In the genomic region with DNA sequence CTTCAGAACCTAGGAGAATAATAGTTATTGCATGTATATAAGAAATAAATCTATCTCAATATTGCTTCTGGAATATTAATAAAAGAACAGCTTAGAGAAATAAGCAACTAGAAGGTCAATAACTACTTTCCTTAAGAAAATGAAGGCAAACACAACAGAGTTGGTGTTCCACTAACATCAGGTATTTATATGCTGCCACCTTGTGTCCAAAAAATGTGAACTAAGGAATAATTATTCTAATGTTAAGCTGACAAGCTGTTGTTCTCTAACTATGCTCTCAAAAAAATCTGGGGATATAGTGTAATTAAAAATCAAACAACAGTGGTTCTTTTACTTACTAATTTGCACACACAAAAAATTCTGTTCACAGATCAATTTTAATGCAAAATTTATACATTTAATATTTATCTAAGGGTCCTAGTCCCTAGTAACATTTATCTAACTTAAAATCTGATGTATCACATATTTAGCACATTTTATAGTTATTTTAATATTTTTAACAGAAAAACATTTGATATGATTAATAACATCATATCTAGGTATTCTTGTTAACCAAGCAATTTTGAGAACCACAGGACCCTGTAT, we compare ENCODE assay signal across 8 cellular contexts. TPM values are rescaled to one million over a fixed set of nuclear protein-coding genes. Genes with fewer than 3 reads are reported as not detected.
DNase-seq lines count a peak whose midpoint lies in the region; ATAC-seq and TF ChIP-seq lines count a peak whose summit lies in the region.

No MANE protein-coding gene starts in this region.

- H3K4me1 ChIP-seq in cardiac muscle cell (ENCODE audit: low read depth): no peaks in the 10 kb centered on the region

- peak overlapping the region; percentile 31 for H3K27ac Mint-ChIP-seq in MCF 10A (ENCODE audit: low read depth, unreplicated experiment)
- no peak overlapping the region for H3K27ac Mint-ChIP-seq in activated CD4-positive, alpha-beta memory T cell treated with anti-CD3 and anti-CD28 coated beads, Interleukin-2, amount 10 ng/mL, durations not matched to agents 7 days and 5 days

- H3K27me3 Mint-ChIP-seq in MCF 10A (ENCODE audit: insufficient read depth, unreplicated experiment): no peaks in the 10 kb centered on the region
- no peaks in the 10 kb centered on the region for H3K27me3 Mint-ChIP-seq in activated CD4-positive, alpha-beta memory T cell treated with anti-CD3 and anti-CD28 coated beads, Interleukin-2, amount 10 ng/mL, durations not matched to agents 7 days and 5 days

- H3K4me3 Mint-ChIP-seq in MCF 10A (ENCODE audit: unreplicated experiment): no peak overlapping the region
- H3K4me3 Mint-ChIP-seq in activated CD4-positive, alpha-beta memory T cell treated with anti-CD3 and anti-CD28 coated beads, Interleukin-2, amount 10 ng/mL, durations not matched to agents 7 days and 5 days: no peak overlapping the region

- peak; percentile 66 to 82 for DNase-seq in cardiac muscle cell (ENCODE audit: low read depth in 1 of 2, low spot score in 1 of 2)
- no peak for DNase-seq in cardiac septum (ENCODE audit: low spot score)
- peak; percentile 49 for DNase-seq in NCI-H345 treated with DMSO at 0.1 percent for 48 hours (lab: John Stamatoyannopoulos, UW; ENCODE audit: unreplicated experiment)
- DNase-seq in MCF 10A (ENCODE audit: unreplicated experiment): peak; percentile 76
- peak; percentile 77 for DNase-seq in left kidney (ENCODE audit: low read depth, low spot score)
- DNase-seq in activated CD4-positive, CD25-positive, alpha-beta regulatory T cell (lab: John Stamatoyannopoulos, UW): no peak
- DNase-seq in activated CD4-positive, alpha-beta memory T cell treated with anti-CD3 and anti-CD28 coated beads, Interleukin-2, amount 10 ng/mL, durations not matched to agents 7 days and 5 days: no peak

- no TSS peak for BruUV-seq in MCF 10A (replicated peaks; lab: Mats Ljungman, UMichigan)

- no peaks in the 10 kb centered on the region for H3K9me3 Mint-ChIP-seq in MCF 10A (ENCODE audit: unreplicated experiment)
- H3K9me3 Mint-ChIP-seq in activated CD4-positive, alpha-beta memory T cell treated with anti-CD3 and anti-CD28 coated beads, Interleukin-2, amount 10 ng/mL, durations not matched to agents 7 days and 5 days: no peaks in the 10 kb centered on the region

- POLR2A ChIA-PET in MCF 10A (lab: Yijun Ruan, JAX): interaction anchor here (0.7 to 9.9 kb wide), 9 partner anchors 18 to 546 kb away, joined by 3 to 204 read pairs (median 5); a partner anchor contains a TSS
- POLR2A ChIA-PET in activated CD4-positive, alpha-beta memory T cell treated with anti-CD3 and anti-CD28 coated beads, Interleukin-2, amount 10 ng/mL, durations not matched to agents 7 days and 5 days (lab: Charles Lee): no interaction called here

- ATAC-seq in HG02938 (IDR thresholded peaks at IDR 0.05; ENCODE audit: unreplicated experiment): peak; percentile 71

- peaks cover 27% of the 10 kb centered on the region for H3K36me3 Mint-ChIP-seq in MCF 10A (ENCODE audit: insufficient read depth, unreplicated experiment)
- peaks cover 11% of the 10 kb centered on the region for H3K36me3 Mint-ChIP-seq in activated CD4-positive, alpha-beta memory T cell treated with anti-CD3 and anti-CD28 coated beads, Interleukin-2, amount 10 ng/mL, durations not matched to agents 7 days and 5 days (ENCODE audit: low read depth)

- peaks cover 8% of the 10 kb centered on the region for H3K36me3 ChIP-seq in cardiac muscle cell

- CTCF ChIA-PET in MCF 10A (lab: Yijun Ruan, JAX): interaction anchor here (0.6 to 5.5 kb wide), 39 partner anchors 8 to 546 kb away, joined by 3 to 226 read pairs (median 4); a partner anchor contains a TSS
- CTCF ChIA-PET in activated CD4-positive, alpha-beta memory T cell treated with anti-CD3 and anti-CD28 coated beads, Interleukin-2, amount 10 ng/mL, durations not matched to agents 7 days and 5 days (lab: Charles Lee): interaction anchor here (0.5 to 5.3 kb wide), 11 partner anchors 10 to 545 kb away, joined by 3 to 74 read pairs (median 4); a partner anchor contains a TSS

- H3K4me1 Mint-ChIP-seq in MCF 10A (ENCODE audit: insufficient read depth, unreplicated experiment): no peaks in the 10 kb centered on the region
- H3K4me1 Mint-ChIP-seq in activated CD4-positive, alpha-beta memory T cell treated with anti-CD3 and anti-CD28 coated beads, Interleukin-2, amount 10 ng/mL, durations not matched to agents 7 days and 5 days: no peaks in the 10 kb centered on the region

- TF ChIP-seq CTCF in cardiac muscle cell (IDR thresholded peaks at IDR 0.05; ENCODE audit: low read depth, low read length) (peak; percentile 42), MCF 10A (IDR thresholded peaks at IDR 0.05; ENCODE audit: unreplicated experiment) (peak; percentile 59)

- no peaks in the 10 kb centered on the region for H3K9me3 ChIP-seq in cardiac muscle cell (ENCODE audit: low read depth)

- H3K4me3 ChIP-seq in cardiac muscle cell: no peak overlapping the region

- intact Hi-C loops in cardiac septum (cut with DNase I) (loop anchor here (5.0 to 10.0 kb wide), 2 partner anchors 212 to 415 kb away; a partner anchor contains a TSS), MCF 10A (cut with micrococcal nuclease) (loop anchor here (1.0 to 5.0 kb wide), 4 partner anchors 112 to 542 kb away; no protein-coding TSS in a partner anchor)

- no peaks in the 10 kb centered on the region for H3K27me3 ChIP-seq in cardiac muscle cell

- no peak overlapping the region for H3K27ac ChIP-seq in cardiac muscle cell

RNA-seq across cellular contexts. Expression of a gene that starts 39.6 kb away (rescaled TPM):
- total RNA-seq in cardiac muscle cell (17.5 and 34.4 TPM in 2 replicates), cardiac septum (26.4 TPM), MCF 10A (2022) (79.2 and 94.4 TPM in 2 replicates)
- polyA plus RNA-seq in cardiac muscle cell: 42.5 and 49.6 TPM in 2 replicates
- 10 to 100 TPM; 44.8 to 45.4 TPM for total RNA-seq in activated CD4-positive, alpha-beta memory T cell treated with anti-CD3 and anti-CD28 coated beads, Interleukin-2, amount 10 ng/mL, durations not matched to agents 7 days and 5 days

RNA-seq across cellular contexts. Expression of a gene that starts 39.9 kb away (rescaled TPM):
- 93.1 and 139 TPM in 2 replicates for total RNA-seq in cardiac muscle cell
- 106 and 171 TPM in 2 replicates for polyA plus RNA-seq in cardiac muscle cell
- 61.6 TPM for total RNA-seq in cardiac septum
- 128 and 135 TPM in 2 replicates for total RNA-seq in MCF 10A (2022)
- total RNA-seq in activated CD4-positive, alpha-beta memory T cell treated with anti-CD3 and anti-CD28 coated beads, Interleukin-2, amount 10 ng/mL, durations not matched to agents 7 days and 5 days: 10 to 100 TPM; 64.4 to 67.5 TPM

Comparison
In these comparisons a context has a peak if more than half of its experiments do, and no peak if none do; other contexts are left out.
1. DNase-seq: peak in cardiac muscle cell (2 of 2), NCI-H345 treated with DMSO at 0.1 percent for 48 hours (single experiment), MCF 10A (single experiment) and left kidney (single experiment); none in cardiac septum (single experiment), activated CD4-positive, CD25-positive, alpha-beta regulatory T cell (0 of 4) and activated CD4-positive, alpha-beta memory T cell treated with anti-CD3 and anti-CD28 coated beads, Interleukin-2, amount 10 ng/mL, durations not matched to agents 7 days and 5 days (single experiment).